ENCODE assay signal across 19 cellular contexts in the genomic region with DNA sequence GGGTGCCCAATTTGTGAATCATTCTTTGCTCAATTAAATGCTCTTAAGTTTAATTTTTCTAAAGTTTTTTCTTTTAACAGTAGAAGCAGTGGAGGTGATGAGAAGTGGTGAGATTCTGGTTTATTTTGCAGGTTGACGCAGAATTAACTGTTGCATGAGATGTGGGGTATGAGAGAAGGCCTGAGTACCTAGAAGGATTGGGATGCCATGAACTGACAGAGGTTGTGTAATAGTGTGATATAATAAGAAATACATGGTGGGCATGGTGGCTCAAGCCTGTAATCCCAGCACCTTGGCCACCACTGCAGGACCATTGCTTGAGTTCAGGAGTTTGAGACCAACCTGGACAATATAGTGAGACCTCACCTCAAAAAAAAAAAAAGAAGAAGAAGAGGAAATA.
"Had no signal": no experiment of that assay in that cellular context is flagged by ENCODE, and none has a peak within 500 bp of the region (broad histone marks: within the 10 kb centered on the region; RNA-seq: fewer than 3 reads in every experiment).

No MANE protein-coding gene starts in this region.

- H3K27me3 ChIP-seq: Peyer's patch, SJSA1 had no signal

- H3K36me3 ChIP-seq: Peyer's patch, SJSA1 had no signal

- DNase-seq: KG1, MM.1S, NCI-H1092 treated with DMSO at 0.1 percent for 48 hours, NCI-H1436, NCI-H187, NCI-H2029, NCI-H2081 treated with DMSO at 0.1 percent for 48 hours, NCI-H2171, NCI-H226, NCI-H446, NCI-H510A, NCI-H524 treated with DMSO at 0.1 percent for 48 hours, NCI-H69, NCI-H774, Peyer's patch, Right ventricle myocardium superior, SIG-M5 had no signal

- H3K27ac ChIP-seq: Peyer's patch, SJSA1, SK-N-MC had no signal

- H3K4me1 ChIP-seq: Peyer's patch, SJSA1 had no signal

- H3K4me3 ChIP-seq: Peyer's patch, SJSA1, SK-N-MC had no signal

- H3K9me3 ChIP-seq: Peyer's patch had no signal
